In the genomic region with DNA sequence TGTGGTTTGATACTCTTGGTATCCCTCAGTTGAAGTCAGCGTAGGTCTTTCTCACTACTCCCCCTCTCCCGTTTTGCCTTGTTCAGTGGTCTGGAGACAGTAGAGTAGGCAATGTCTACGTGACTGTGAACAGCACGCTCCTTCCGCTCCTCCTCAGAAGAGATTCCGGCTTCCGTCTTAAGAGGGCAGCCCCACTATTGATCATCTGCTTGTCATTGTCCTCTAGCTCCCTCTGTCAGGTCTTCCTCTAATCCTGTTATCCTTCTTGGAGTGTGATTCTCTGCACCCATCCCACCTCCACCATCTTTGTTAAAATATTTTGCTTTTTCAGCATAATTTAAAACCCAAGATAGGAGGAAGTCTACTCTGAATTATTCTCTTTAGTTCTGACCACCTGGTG, we compare ENCODE assay signal across 21 cellular contexts.
A peak's percentile ranks its signal among the peaks of the same experiment; 100 is the strongest.
DNase-seq lines count a peak whose midpoint lies in the region; ATAC-seq and TF ChIP-seq lines count a peak whose summit lies in the region.
"Had no signal": no experiment of that assay in that cellular context is flagged by ENCODE, and none has a peak within 500 bp of the region (broad histone marks: within the 10 kb centered on the region; RNA-seq: fewer than 3 reads in every experiment).

No MANE protein-coding gene starts in this region.

- H3K23ac ChIP-seq in IMR-90 (ENCODE audit: low read depth, low read length) = no peak overlapping the region
- no peak overlapping the region for H3K23ac ChIP-seq in mesendoderm (ENCODE audit: low read length)

- H2BK20ac ChIP-seq in IMR-90 (ENCODE audit: low read depth, low read length) = peak overlapping the region; percentile 49

- dilution Hi-C loops in IMR-90 (cut with HindIII; ENCODE audit: low sequenced_read_pairs, unreplicated experiment) = no loop called here

- POLR2A ChIA-PET in IMR-90 (lab: Charles Lee; ENCODE audit: unreplicated experiment) (no interaction called here), WTC11 (lab: Charles Lee) (no interaction called here)

- H3K9me3 Mint-ChIP-seq in WTC11 = 0 out of 2 replicates have a peak, but pooled peaks cover 2% of the 10 kb centered on the region
- H3K9me3 Mint-ChIP-seq: activated CD8-positive, alpha-beta T cell treated with anti-CD3 and anti-CD28 coated beads for 36 hours; activated naive CD4-positive, alpha-beta T cell treated with anti-CD3 and anti-CD28 coated beads, Interleukin-2, amount 50 U/mL, for 72 hours; activated T-cell treated with anti-CD3 and anti-CD28 coated beads, Interleukin-2, amount 50 U/mL, for 4 hours; naive thymus-derived CD4-positive, alpha-beta T cell had no signal

- H2BK120ac ChIP-seq in IMR-90 (ENCODE audit: low read depth, low read length) = peak overlapping the region; percentile 66
- H2BK120ac ChIP-seq in mesendoderm (ENCODE audit: low read depth, low read length) = no peak overlapping the region

- no peak overlapping the region for H3K14ac ChIP-seq in IMR-90 (replicated peaks; ENCODE audit: low read depth, low read length)

- H2BK5ac ChIP-seq in IMR-90 (ENCODE audit: low read depth, low read length, poor library complexity, severe bottlenecking) (peak overlapping the region; percentile 24), mesendoderm (ENCODE audit: low read length) (no peak overlapping the region)

- H2AK9ac ChIP-seq in IMR-90 (replicated peaks; ENCODE audit: low read depth, low read length, poor library complexity) = peak overlapping the region; percentile 29

- H3K36me3 Mint-ChIP-seq in WTC11 = no peaks in the 10 kb centered on the region
- H3K36me3 Mint-ChIP-seq: activated naive CD4-positive, alpha-beta T cell treated with anti-CD3 and anti-CD28 coated beads, Interleukin-2, amount 50 U/mL, for 72 hours; naive thymus-derived CD4-positive, alpha-beta T cell had no signal

- in situ Hi-C loops in IMR-90 (cut with MboI; ENCODE audit: low sequenced_read_pairs) = no loop called here

- H3K56ac ChIP-seq in IMR-90 (ENCODE audit: extremely low read depth, insufficient read depth, low read length) = no peak overlapping the region
- no peak overlapping the region for H3K56ac ChIP-seq in mesendoderm (ENCODE audit: low read length)

- H3K27ac ChIP-seq in IMR-90 (ENCODE audit: insufficient read depth, low read length) (no peak overlapping the region), mesendoderm (ENCODE audit: low read depth, low read length) (no peak overlapping the region)
- H3K27ac ChIP-seq: body of pancreas, epithelial cell of prostate, vagina had no signal

- peak overlapping the region; percentile 63 for H2AFZ ChIP-seq in IMR-90 (replicated peaks; ENCODE audit: low read length, poor library complexity)

- H3K18ac ChIP-seq in IMR-90 (ENCODE audit: low read depth, low read length) (no peak overlapping the region), mesendoderm (ENCODE audit: low read length) (no peak overlapping the region)

- no peak for TF ChIP-seq CTCF in IMR-90 (conservative IDR thresholded peaks at IDR 0.05; ENCODE audit: low read depth, low read length)
- TF ChIP-seq CTCF in WTC11 (IDR thresholded peaks at IDR 0.05) = no peak

- WGBS in IMR-90 (ENCODE audit: extremely low coverage in 2 of 2, insufficient read length in 1 of 2), 2 experiments = 87% methylated on average over 3 of the region's 7 CpGs; no CpG with 5 or more reads in 1 of the 2 experiments
- no CpG with 5 or more reads among the region's 7 CpGs for WGBS in mesendoderm (ENCODE audit: extremely low coverage, insufficient coverage, low lambda C conversion rate)

- no peak overlapping the region for H3K4me2 ChIP-seq in IMR-90 (ENCODE audit: low read depth, low read length)
- H3K4me2 ChIP-seq in mesendoderm (ENCODE audit: low read length) = no peak overlapping the region

- H3K79me2 ChIP-seq in mesendoderm (ENCODE audit: control insufficient read depth, insufficient read depth, low read length) = no peaks in the 10 kb centered on the region

- H4K5ac ChIP-seq in IMR-90 (ENCODE audit: low read depth, low read length) (no peak overlapping the region), mesendoderm (ENCODE audit: low read length) (no peak overlapping the region)

- peak overlapping the region; percentile 83 for H2AK5ac ChIP-seq in IMR-90 (ENCODE audit: low read depth, low read length)
- no peak overlapping the region for H2AK5ac ChIP-seq in mesendoderm (ENCODE audit: low read length)

- H3K4me1 ChIP-seq in IMR-90 (ENCODE audit: control insufficient read depth, insufficient read depth, low read length) = peaks cover 2% of the 10 kb centered on the region; the same call in 1 of the 2 replicates
- no peaks in the 10 kb centered on the region for H3K4me1 ChIP-seq in mesendoderm (ENCODE audit: control insufficient read depth, low read depth, low read length)
- H3K4me1 ChIP-seq: body of pancreas, vagina had no signal

- no peak for TF ChIP-seq POLR2A in IMR-90 (IDR thresholded peaks at IDR 0.05; ENCODE audit: low read depth, low read length)

- no TSS peak for BruUV-seq in IMR-90 (replicated peaks; lab: Mats Ljungman, UMichigan)

- H4K8ac ChIP-seq in IMR-90 (ENCODE audit: low read depth in 2 of 2, low read length in 2 of 2) (peak overlapping the region; percentile 24 to 60; a peak in 2 of 4 replicates), mesendoderm (ENCODE audit: low read depth, low read length) (no peak overlapping the region)

- peak overlapping the region; percentile 69; the same call in 1 of the 2 replicates for H4K91ac ChIP-seq in IMR-90 (ENCODE audit: insufficient read depth, low read depth, low read length)

- peak overlapping the region; percentile 91 for H2BK15ac ChIP-seq in IMR-90 (ENCODE audit: low read depth, low read length)
- H2BK15ac ChIP-seq in mesendoderm (replicated peaks; ENCODE audit: low read depth) = no peak overlapping the region

- H3K4me1 Mint-ChIP-seq in WTC11 = peaks cover 12% of the 10 kb centered on the region
- H3K4me1 Mint-ChIP-seq: naive thymus-derived CD4-positive, alpha-beta T cell had no signal

- H3K4me3 ChIP-seq in IMR-90 (ENCODE audit: insufficient read depth, low read depth, low read length) (no peak overlapping the region), mesendoderm (ENCODE audit: low read length) (no peak overlapping the region)
- H3K4me3 ChIP-seq: body of pancreas, vagina had no signal

- no peaks in the 10 kb centered on the region for H4K20me1 ChIP-seq in IMR-90 (ENCODE audit: insufficient read depth, low read length)

- H3K27me3 ChIP-seq in IMR-90 (ENCODE audit: control insufficient read depth, insufficient read depth, low read length) (no peaks in the 10 kb centered on the region), mesendoderm (ENCODE audit: insufficient read depth, low read length, poor library complexity) (no peaks in the 10 kb centered on the region)
- H3K27me3 ChIP-seq: body of pancreas, vagina had no signal

- H3K36me3 ChIP-seq in IMR-90 (ENCODE audit: control insufficient read depth, insufficient read depth, low read length) (no peaks in the 10 kb centered on the region), mesendoderm (ENCODE audit: control insufficient read depth, insufficient read depth, low read length) (no peaks in the 10 kb centered on the region)
- H3K36me3 ChIP-seq: vagina had no signal

- ATAC-seq in IMR-90 (ENCODE audit: low read depth) (no peak), WTC11 (peak; percentile 100), GM18861 (IDR thresholded peaks at IDR 0.05; ENCODE audit: unreplicated experiment) (no peak)
- ATAC-seq: activated CD8-positive, alpha-beta T cell treated with anti-CD3 and anti-CD28 coated beads for 36 hours; activated naive CD4-positive, alpha-beta T cell treated with anti-CD3 and anti-CD28 coated beads, Interleukin-2, amount 50 U/mL, for 72 hours; activated T-cell treated with anti-CD3 and anti-CD28 coated beads, Interleukin-2, amount 50 U/mL, for 4 hours; body of pancreas; naive thymus-derived CD4-positive, alpha-beta T cell had no signal

- H3K9me1 ChIP-seq in IMR-90 (ENCODE audit: insufficient read depth, low read length) = no peaks in the 10 kb centered on the region

- H3K79me1 ChIP-seq in IMR-90 (ENCODE audit: low read depth in 1 of 2, low read length in 2 of 2) = no peaks in the 10 kb centered on the region
- H3K79me1 ChIP-seq in mesendoderm (ENCODE audit: low read length) = no peaks in the 10 kb centered on the region

- intact Hi-C loops in IMR-90 (cut with micrococcal nuclease) = no loop called here

- no peak overlapping the region for H3K27ac Mint-ChIP-seq in WTC11
- H3K27ac Mint-ChIP-seq: activated CD8-positive, alpha-beta T cell treated with anti-CD3 and anti-CD28 coated beads for 36 hours; activated naive CD4-positive, alpha-beta T cell treated with anti-CD3 and anti-CD28 coated beads, Interleukin-2, amount 50 U/mL, for 72 hours; naive thymus-derived CD4-positive, alpha-beta T cell had no signal

- DNase-seq in ELF-1 (ENCODE audit: low read depth, low spot score) (peak; percentile 44), IMR-90 (no peak), WTC11 (ENCODE audit: low spot score) (peak; percentile 28), mesendoderm (peak; percentile 89), HuH-7.5 (ENCODE audit: low spot score) (no peak), GDM1 (lab: John Stamatoyannopoulos, UW) (no peak)
- no peak for DNase-seq in activated naive CD4-positive, alpha-beta T cell (lab: John Stamatoyannopoulos, UW)
- DNase-seq: activated CD4-positive, CD25-positive, alpha-beta regulatory T cell; activated CD8-positive, alpha-beta T cell treated with anti-CD3 and anti-CD28 coated beads for 36 hours; activated T-cell treated with anti-CD3 and anti-CD28 coated beads, Interleukin-2, amount 50 U/mL, for 4 hours; AML-193; body of pancreas; MM.1S; naive thymus-derived CD4-positive, alpha-beta T cell; NCI-H1694; NCI-H446; stimulated activated CD4-positive, alpha-beta T cell treated with anti-CD3 and anti-CD28 coated beads, Interleukin-2, amount 100 ng/mL, for 48 hours had no signal

- H3K4ac ChIP-seq in IMR-90 (ENCODE audit: low read depth, low read length) (peak overlapping the region; percentile 34), mesendoderm (ENCODE audit: low read depth, low read length) (no peak overlapping the region)

- no peaks in the 10 kb centered on the region for H3K27me3 Mint-ChIP-seq in WTC11 (ENCODE audit: low read depth)

- CTCF ChIA-PET in IMR-90 (lab: Yijun Ruan, JAX) = no interaction called here
- CTCF ChIA-PET in WTC11 (lab: Charles Lee) = interaction anchor here (0.9 to 1.3 kb wide), 3 partner anchors 72 to 571 kb away, joined by 3 to 12 read pairs (median 3); no protein-coding TSS in a partner anchor

- no peak overlapping the region for H3K4me3 Mint-ChIP-seq in WTC11
- H3K4me3 Mint-ChIP-seq: activated CD8-positive, alpha-beta T cell treated with anti-CD3 and anti-CD28 coated beads for 36 hours; activated T-cell treated with anti-CD3 and anti-CD28 coated beads, Interleukin-2, amount 50 U/mL, for 4 hours; naive thymus-derived CD4-positive, alpha-beta T cell had no signal

- H3K9ac ChIP-seq in IMR-90 (ENCODE audit: low read depth, low read length) (no peak overlapping the region), mesendoderm (ENCODE audit: low read length) (no peak overlapping the region)

- peaks cover 8% of the 10 kb centered on the region for H3K9me3 ChIP-seq in IMR-90 (ENCODE audit: control insufficient read depth, insufficient read depth, low read length)
- H3K9me3 ChIP-seq: body of pancreas, vagina had no signal

- no peak for TF ChIP-seq RAD21 in IMR-90 (IDR thresholded peaks at IDR 0.05; ENCODE audit: low read length)

TF ChIP-seq in IMR-90, 13 proteins besides CTCF, POLR2A, EP300 and RAD21 (continues in another document):
- TF ChIP-seq RFX5 (IDR thresholded peaks at IDR 0.05; ENCODE audit: low read depth, low read length) = no peak

TF ChIP-seq in WTC11, 78 proteins besides CTCF, POLR2A, EP300 and RAD21 (continues in another document):
- no peak for TF ChIP-seq IRF2 (CRISPR knock-in tag; IDR thresholded peaks at IDR 0.05; ENCODE audit: borderline replicate concordance, low read depth)

Comparison
In these comparisons a context has a peak if more than half of its experiments do, and no peak if none do; other contexts are left out.
1. DNase-seq: peak in ELF-1 (single experiment), WTC11 (single experiment) and mesendoderm (single experiment); none in IMR-90 (single experiment), HuH-7.5 (single experiment), activated naive CD4-positive, alpha-beta T cell (0 of 4) and GDM1 (single experiment).